Comparison of ENCODE assay signal across 13 cellular contexts in the genomic region with DNA sequence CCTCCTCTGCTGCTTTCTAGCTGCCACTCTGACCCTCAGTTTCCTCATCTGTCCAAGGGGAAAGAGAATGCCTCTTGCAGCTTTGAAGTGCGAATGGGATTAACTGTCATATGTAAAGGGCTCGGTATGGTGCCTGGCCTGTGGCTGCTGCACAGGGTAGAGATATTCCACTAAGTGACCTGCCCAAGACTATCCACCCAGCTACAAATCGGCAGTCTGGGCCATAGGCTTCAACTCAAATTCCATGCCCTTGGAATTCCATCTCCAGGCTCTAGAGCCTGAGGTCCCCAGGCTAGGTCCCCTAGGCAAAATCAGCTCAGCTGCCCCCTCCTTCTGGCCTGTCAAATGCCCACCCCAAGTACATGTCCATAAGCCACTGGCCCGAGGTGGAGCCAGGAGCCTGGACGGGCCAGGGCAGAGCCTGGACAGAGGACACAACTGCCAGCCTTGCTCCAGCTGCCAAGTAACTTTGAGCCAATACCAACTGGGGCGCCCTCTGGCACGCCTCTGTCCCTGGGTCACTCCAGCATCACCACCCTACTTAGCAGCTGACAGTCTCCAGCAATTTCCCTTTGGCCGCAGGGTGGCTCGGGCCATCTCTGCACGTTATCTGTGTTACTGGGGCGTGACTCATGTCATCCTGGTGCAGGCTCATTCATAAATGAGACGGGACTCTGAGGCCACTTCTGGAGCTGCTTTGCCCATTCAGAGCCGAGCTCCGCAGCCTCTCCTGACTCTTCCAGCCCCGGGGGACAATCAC. TPM values are rescaled to one million over a fixed set of nuclear protein-coding genes. Genes with fewer than 3 reads are reported as not detected.
DNase-seq lines count a peak whose midpoint lies in the region; ATAC-seq, FAIRE-seq and TF ChIP-seq lines count a peak whose summit lies in the region.
"Had no signal": no experiment of that assay in that cellular context is flagged by ENCODE, and none has a peak within 500 bp of the region (broad histone marks: within the 10 kb centered on the region; RNA-seq: fewer than 3 reads in every experiment).

No MANE protein-coding gene starts in this region.

- H3K9me3 ChIP-seq in A549 = no peaks in the 10 kb centered on the region

- CTCF ChIA-PET in A549 (lab: Yijun Ruan, JAX) = interaction anchor here (1.0 to 1.7 kb wide), 8 partner anchors 9 to 590 kb away, joined by 3 to 7 read pairs (median 4); no protein-coding TSS in a partner anchor

- H3K9me2 ChIP-seq in GM23338 (ENCODE audit: insufficient read depth) = no peaks in the 10 kb centered on the region

- H3K4me3 ChIP-seq in A549 (no peak overlapping the region), GM23338 (no peak overlapping the region)
- H3K4me3 ChIP-seq: GM12878 had no signal

- no peak overlapping the region for H3K27ac Mint-ChIP-seq in GM23338
- no peak overlapping the region for H3K27ac Mint-ChIP-seq in T-helper 2 cell treated with Interferon-gamma antibody and Interleukin-4, amounts not matched to agents 5 μg/mL and 100 μg/mL, for 36 hours
- H3K27ac Mint-ChIP-seq: CD14-positive monocyte had no signal

- H3K36me3 Mint-ChIP-seq in GM23338 (ENCODE audit: low read depth) = no peaks in the 10 kb centered on the region
- no peaks in the 10 kb centered on the region for H3K36me3 Mint-ChIP-seq in T-helper 2 cell treated with Interferon-gamma antibody and Interleukin-4, amounts not matched to agents 5 μg/mL and 100 μg/mL, for 36 hours (ENCODE audit: low read depth)
- H3K36me3 Mint-ChIP-seq: activated naive CD4-positive, alpha-beta T cell treated with anti-CD3 and anti-CD28 coated beads, Interleukin-2, amount 50 U/mL, for 24 hours; CD14-positive monocyte had no signal

- ATAC-seq in A549 (peak in 1 of 2 experiments; percentile 55; a peak in 3 of 6 replicates), GM23338 (peak; percentile 8; the same call in 2 of the 3 replicates), left ventricle myocardium superior (peak; percentile 98), HG03354 (IDR thresholded peaks at IDR 0.05; ENCODE audit: poor library complexity, severe bottlenecking, unreplicated experiment) (no peak)
- ATAC-seq: GM12878 had no signal

- intact Hi-C loops in left ventricle myocardium superior (cut with micrococcal nuclease) = no loop called here

- peaks cover 4% of the 10 kb centered on the region for H3K27me3 Mint-ChIP-seq in GM23338 (ENCODE audit: insufficient read depth, low read depth, poor library complexity)
- no peaks in the 10 kb centered on the region for H3K27me3 Mint-ChIP-seq in T-helper 2 cell treated with Interferon-gamma antibody and Interleukin-4, amounts not matched to agents 5 μg/mL and 100 μg/mL, for 36 hours (ENCODE audit: low read depth)
- H3K27me3 Mint-ChIP-seq: activated naive CD4-positive, alpha-beta T cell treated with anti-CD3 and anti-CD28 coated beads, Interleukin-2, amount 50 U/mL, for 24 hours had no signal

- no peaks in the 10 kb centered on the region for H3K36me3 ChIP-seq in GM23338 (ENCODE audit: insufficient read depth)

- no peak for TF ChIP-seq EP300 in A549 (IDR thresholded peaks at IDR 0.05)

- no peak for TF ChIP-seq POLR2A in A549 (IDR thresholded peaks at IDR 0.05; ENCODE audit: low read length)

- H3K4me3 Mint-ChIP-seq in GM23338 = no peak overlapping the region
- no peak overlapping the region for H3K4me3 Mint-ChIP-seq in T-helper 2 cell treated with Interferon-gamma antibody and Interleukin-4, amounts not matched to agents 5 μg/mL and 100 μg/mL, for 36 hours
- H3K4me3 Mint-ChIP-seq: activated naive CD4-positive, alpha-beta T cell treated with anti-CD3 and anti-CD28 coated beads, Interleukin-2, amount 50 U/mL, for 24 hours; CD14-positive monocyte had no signal

- H3K79me2 ChIP-seq in GM23338 (replicated peaks; ENCODE audit: insufficient read depth) = no peaks in the 10 kb centered on the region

- TF ChIP-seq RAD21 in A549 (conservative IDR thresholded peaks at IDR 0.05 in 1 of 2, IDR thresholded peaks at IDR 0.05 in 1 of 2) = no peak

- no peaks in the 10 kb centered on the region for H3K9me3 Mint-ChIP-seq in GM23338
- H3K9me3 Mint-ChIP-seq in T-helper 2 cell treated with Interferon-gamma antibody and Interleukin-4, amounts not matched to agents 5 μg/mL and 100 μg/mL, for 36 hours = no peaks in the 10 kb centered on the region
- H3K9me3 Mint-ChIP-seq: activated naive CD4-positive, alpha-beta T cell treated with anti-CD3 and anti-CD28 coated beads, Interleukin-2, amount 50 U/mL, for 24 hours; CD14-positive monocyte had no signal

- WGBS in A549 (ENCODE audit: missing lambda C conversion rate) = 46% methylated on average over 15 of the region's 15 CpGs

- no peak overlapping the region for H2AFZ ChIP-seq in GM23338

- POLR2A ChIA-PET in A549 (lab: Yijun Ruan, JAX) = no interaction called here

- peaks cover 49% of the 10 kb centered on the region for H3K4me1 Mint-ChIP-seq in GM23338
- peaks cover 23% of the 10 kb centered on the region for H3K4me1 Mint-ChIP-seq in T-helper 2 cell treated with Interferon-gamma antibody and Interleukin-4, amounts not matched to agents 5 μg/mL and 100 μg/mL, for 36 hours (ENCODE audit: low read depth)

- no peak overlapping the region for H3K27ac ChIP-seq in A549
- no peak overlapping the region for H3K27ac ChIP-seq in GM23338 (ENCODE audit: low read depth)

- no peak overlapping the region for H3K4me2 ChIP-seq in A549
- H3K4me2 ChIP-seq in GM23338 = peak overlapping the region; percentile 48

- H3K27me3 ChIP-seq in GM23338 (ENCODE audit: insufficient read depth) = no peaks in the 10 kb centered on the region

- TF ChIP-seq CTCF in A549 (IDR thresholded peaks at IDR 0.05) (no peak), GM23338 (conservative IDR thresholded peaks at IDR 0.05; ENCODE audit: low read depth in 2 of 2) (no peak)

- no peaks in the 10 kb centered on the region for H3F3A ChIP-seq in GM23338 (replicated peaks; ENCODE audit: low read depth)

- H3K4me1 ChIP-seq in A549 (no peaks in the 10 kb centered on the region), GM23338 (ENCODE audit: insufficient read depth) (peaks cover 21% of the 10 kb centered on the region; the same call in 1 of the 2 replicates)

- no peak for FAIRE-seq in A549 (lab: Jason Lieb, UNC)
- FAIRE-seq: GM12878 had no signal

- DNase-seq in A549 (ENCODE audit: low read depth in 1 of 2, low spot score in 1 of 2) = peak; percentile 21 to 33
- no peak for DNase-seq in GM23338 (ENCODE audit: low spot score)
- peak; percentile 72 for DNase-seq in left ventricle myocardium superior
- no peak for DNase-seq in NCI-H1930 (lab: John Stamatoyannopoulos, UW)
- DNase-seq in T-helper 2 cell treated with Interferon-gamma antibody and Interleukin-4, amounts not matched to agents 5 μg/mL and 100 μg/mL, for 36 hours (ENCODE audit: low spot score) = no peak
- no peak for DNase-seq in activated CD4-positive, alpha-beta T cell treated with anti-CD3 and anti-CD28 coated beads, Interleukin-2, amount 50 U/mL, for 4 hours
- DNase-seq: activated CD4-positive, alpha-beta T cell treated with anti-CD3 and anti-CD28 coated beads for 48 hours; dermis blood vessel endothelial cell had no signal

- no peaks in the 10 kb centered on the region for H4K20me1 ChIP-seq in GM23338 (replicated peaks; ENCODE audit: insufficient read depth)

TF ChIP-seq in A549, 52 proteins besides CTCF, POLR2A, EP300 and RAD21 (continues in another document):
- TF ChIP-seq, protein P1, sequence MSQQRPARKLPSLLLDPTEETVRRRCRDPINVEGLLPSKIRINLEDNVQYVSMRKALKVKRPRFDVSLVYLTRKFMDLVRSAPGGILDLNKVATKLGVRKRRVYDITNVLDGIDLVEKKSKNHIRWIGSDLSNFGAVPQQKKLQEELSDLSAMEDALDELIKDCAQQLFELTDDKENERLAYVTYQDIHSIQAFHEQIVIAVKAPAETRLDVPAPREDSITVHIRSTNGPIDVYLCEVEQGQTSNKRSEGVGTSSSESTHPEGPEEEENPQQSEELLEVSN (IDR thresholded peaks at IDR 0.05; ENCODE audit: borderline replicate concordance, low read depth) = no peak
- TF ChIP-seq TFCP2L1 (CRISPR knock-in tag; IDR thresholded peaks at IDR 0.05) = no peak

TF ChIP-seq in GM23338, 12 proteins besides CTCF, POLR2A, EP300 and RAD21 (continues in another document):
- TF ChIP-seq POLR2AphosphoS5 (IDR thresholded peaks at IDR 0.05; ENCODE audit: low read depth) (no peak), CREB1 (CRISPR knock-in tag; IDR thresholded peaks at IDR 0.05; ENCODE audit: low read depth) (no peak), ZNF331 (CRISPR knock-in tag; IDR thresholded peaks at IDR 0.05; ENCODE audit: low read depth) (no peak)
- TF ChIP-seq, protein P2, sequence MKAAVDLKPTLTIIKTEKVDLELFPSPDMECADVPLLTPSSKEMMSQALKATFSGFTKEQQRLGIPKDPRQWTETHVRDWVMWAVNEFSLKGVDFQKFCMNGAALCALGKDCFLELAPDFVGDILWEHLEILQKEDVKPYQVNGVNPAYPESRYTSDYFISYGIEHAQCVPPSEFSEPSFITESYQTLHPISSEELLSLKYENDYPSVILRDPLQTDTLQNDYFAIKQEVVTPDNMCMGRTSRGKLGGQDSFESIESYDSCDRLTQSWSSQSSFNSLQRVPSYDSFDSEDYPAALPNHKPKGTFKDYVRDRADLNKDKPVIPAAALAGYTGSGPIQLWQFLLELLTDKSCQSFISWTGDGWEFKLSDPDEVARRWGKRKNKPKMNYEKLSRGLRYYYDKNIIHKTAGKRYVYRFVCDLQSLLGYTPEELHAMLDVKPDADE (IDR thresholded peaks at IDR 0.05) = no peak

TF ChIP-seq in PFSK-1, 5 proteins besides CTCF, POLR2A, EP300 and RAD21 (continues in another document):
- peak; percentile 65 for TF ChIP-seq FOXP2 (optimal IDR thresholded peaks at IDR 0.05; ENCODE audit: borderline replicate concordance, extremely low read depth, extremely low read length, insufficient read depth)
- peak; percentile 71; the same call in 1 of the 2 replicates for TF ChIP-seq SIN3A (IDR thresholded peaks at IDR 0.05; ENCODE audit: borderline replicate concordance, insufficient read depth, low read length)

RNA-seq across cellular contexts. Expression of a gene that starts 57.1 kb away (rescaled TPM):
- polyA plus RNA-seq in A549 (2011; rRNA removed) (0.57 and 1.0 TPM in 2 replicates), A549 (2017; fragmentation: RNase III; extraction: RNeasy Plus Mini Kit Qiagen cat#74134 plus additional on column Dnase treatment) (0.36 to 0.45 TPM (median 0.44 TPM) in 3 replicates), GM23338 (2016; fragmentation: Nextera tagmentation; extraction: Ambion mirVana) (0.74 and 0.99 TPM in 2 replicates)
- 0.25 and 0.27 TPM in 2 replicates for polyA plus RNA-seq in A549 (2012; cell fraction: cytosol; rRNA removed)
- polyA plus RNA-seq in A549 (2012; cell fraction: nucleus; rRNA removed) = 0.43 and 0.62 TPM in 2 replicates
- polyA minus RNA-seq in A549 (2011; rRNA and poly(A)+ RNA removed) = 1.7 and 3.0 TPM in 2 replicates
- total RNA-seq in GM23338 (2014; rRNA removed; shearing (Covaris generic)) = 3.7 and 5.1 TPM in 2 replicates
- polyA plus RNA-seq in PFSK-1 (2012; ENCODE audit: insufficient read length, low read depth) = 9.7 TPM
- total RNA-seq in left ventricle myocardium superior = 1.5 TPM
- total RNA-seq: dermis blood vessel endothelial cell had no signal
- polyA plus RNA-seq: CD14-positive monocyte had no signal

Comparison
In these comparisons a context has a peak if more than half of its experiments do, and no peak if none do; other contexts are left out.
1. DNase-seq: peak in A549 (2 of 2) and left ventricle myocardium superior (single experiment); none in GM23338 (single experiment), NCI-H1930 (0 of 2), T-helper 2 cell treated with Interferon-gamma antibody and Interleukin-4, amounts not matched to agents 5 μg/mL and 100 μg/mL, for 36 hours (single experiment) and activated CD4-positive, alpha-beta T cell treated with anti-CD3 and anti-CD28 coated beads, Interleukin-2, amount 50 U/mL, for 4 hours (0 of 2).